In genomic region chr21:37513383-37513782, GRCh38 we compare ENCODE assay signal across 14 cellular contexts.
"Had no signal": no experiment of that assay in that cellular context is flagged by ENCODE, and none has a peak within 500 bp of the region (broad histone marks: within the 10 kb centered on the region; RNA-seq: fewer than 3 reads in every experiment).

No MANE protein-coding gene starts in this region.

- H3K9me3 Mint-ChIP-seq: activated naive CD4-positive, alpha-beta T cell treated with anti-CD3 and anti-CD28 coated beads, Interleukin-2, amount 50 U/mL, for 24 hours; nephron had no signal

- ATAC-seq: left lung, sciatic nerve had no signal

- H3K9me3 ChIP-seq: adrenal gland, esophagus squamous epithelium, left lung had no signal

- H3K27ac ChIP-seq: esophagus squamous epithelium, left lung had no signal

- H3K27ac Mint-ChIP-seq: nephron had no signal

- H3K4me3 Mint-ChIP-seq: activated naive CD4-positive, alpha-beta T cell treated with anti-CD3 and anti-CD28 coated beads, Interleukin-2, amount 50 U/mL, for 24 hours; nephron had no signal

- DNase-seq: activated CD4-positive, CD25-positive, alpha-beta regulatory T cell treated with anti-CD3 and anti-CD28 coated beads, Interleukin-2, amount 50 U/mL, for 72 hours; activated effector memory CD4-positive, alpha-beta T cell treated with Interleukin-2 at 50 U/mL for 16 hours; activated T-cell treated with anti-CD3 and anti-CD28 coated beads, Interleukin-2, amount 50 U/mL, for 1 hour; adrenal gland; esophagus squamous epithelium; hippocampal formation; left lung; occipital lobe; stimulated activated CD4-positive, alpha-beta T cell treated with anti-CD3 and anti-CD28 coated beads, Interleukin-1b, Interleukin-23, amount 100 ng/mL, for 48 hours; T-helper 9 cell had no signal

- H3K4me3 ChIP-seq: adrenal gland, cardiac muscle cell, esophagus squamous epithelium, left lung had no signal

- H3K27me3 Mint-ChIP-seq: activated naive CD4-positive, alpha-beta T cell treated with anti-CD3 and anti-CD28 coated beads, Interleukin-2, amount 50 U/mL, for 24 hours had no signal

- H3K27me3 ChIP-seq: adrenal gland, cardiac muscle cell, esophagus squamous epithelium, left lung had no signal
